ENCODE assay signal across 22 cellular contexts in genomic region chr2:219023045-219023605, GRCh38. TPM values are rescaled to one million over a fixed set of nuclear protein-coding genes. Genes with fewer than 3 reads are reported as not detected.
"Had no signal": no experiment of that assay in that cellular context is flagged by ENCODE, and none has a peak within 500 bp of the region (broad histone marks: within the 10 kb centered on the region; RNA-seq: fewer than 3 reads in every experiment).

No MANE protein-coding gene starts in this region.

- H3K4me3 ChIP-seq: SJSA1, SK-N-MC had no signal

- DNase-seq: KBM-7, MV-4-11, NCI-H1048, NCI-H1105, NCI-H1417, NCI-H1436 treated with DMSO at 0.1 percent for 48 hours, NCI-H1694, NCI-H187 treated with DMSO at 0.1 percent for 48 hours, NCI-H2029 treated with DMSO at 0.1 percent for 48 hours, NCI-H2227 treated with DMSO at 0.1 percent for 48 hours, NCI-H524, NCI-H526 treated with DMSO at 0.1 percent for 48 hours, NCI-H748 treated with DMSO at 0.1 percent for 48 hours, Right ventricle myocardium superior, RPMI8226, SIG-M5 had no signal

- H3K36me3 ChIP-seq: SJSA1 had no signal

- H3K27ac ChIP-seq: SJSA1, SK-N-MC had no signal

- H3K4me1 ChIP-seq: SJSA1 had no signal

- H3K9me3 ChIP-seq: SJSA1 had no signal

RNA-seq across cellular contexts. Expression of gene CFAP65, which starts 18.2 kb away (rescaled TPM):
- total RNA-seq: HT-29, LHCN-M2, MCF 10A, NCI-H460, Right ventricle myocardium superior, SJSA1 had no signal

RNA-seq across cellular contexts. Expression of gene CRYBA2, which starts 29.9 kb away (rescaled TPM):
- total RNA-seq: HT-29, LHCN-M2, MCF 10A, NCI-H460, Right ventricle myocardium superior, SJSA1 had no signal

RNA-seq across cellular contexts. Expression of gene IHH, which starts 37.6 kb away (rescaled TPM):
- total RNA-seq: LHCN-M2, MCF 10A, NCI-H460, Right ventricle myocardium superior had no signal

RNA-seq across cellular contexts. Expression of gene FEV, which starts 38.1 kb away (rescaled TPM):
- total RNA-seq: HT-29, LHCN-M2, MCF 10A, NCI-H460, Right ventricle myocardium superior, SJSA1 had no signal
